ENCODE assay signal across 30 cellular contexts in genomic region chr12:65526311-65526710, GRCh38.
A peak's percentile ranks its signal among the peaks of the same experiment; 100 is the strongest.
DNase-seq lines count a peak whose midpoint lies in the region; ATAC-seq, FAIRE-seq and TF ChIP-seq lines count a peak whose summit lies in the region.
"Had no signal": no experiment of that assay in that cellular context is flagged by ENCODE, and none has a peak within 500 bp of the region (broad histone marks: within the 10 kb centered on the region; RNA-seq: fewer than 3 reads in every experiment).

No MANE protein-coding gene starts in this region.

- POLR2A ChIA-PET in activated CD8-positive, alpha-beta T cell treated with anti-CD3 and anti-CD28 coated beads, Interleukin-2, amount 10 ng/mL, durations not matched to agents 7 days and 5 days (lab: Charles Lee): no interaction called here

- H3K4me3 ChIP-seq in mammary epithelial cell (replicated peaks in 1 of 3; ENCODE audit: insufficient read depth in 1 of 3, low read depth in 2 of 3, low read length in 3 of 3): no peak overlapping the region
- no peak overlapping the region for H3K4me3 ChIP-seq in keratinocyte (ENCODE audit: control insufficient read depth in 2 of 3, extremely low read depth in 1 of 3, insufficient read depth in 2 of 3, low read depth in 1 of 3, low read length in 3 of 3)
- H3K4me3 ChIP-seq: A549, ascending aorta, heart left ventricle, right atrium auricular region, spleen, tibial artery had no signal

- intact Hi-C loops in mammary epithelial cell (cut with micrococcal nuclease): no loop called here

- H3K9ac ChIP-seq in mammary epithelial cell (ENCODE audit: insufficient read depth, low read length): peak overlapping the region; percentile 31
- H3K9ac ChIP-seq in keratinocyte (ENCODE audit: control insufficient read depth, extremely low read depth, insufficient read depth, low read length): peak overlapping the region; percentile 56
- H3K9ac ChIP-seq: parathyroid adenoma had no signal

- no peaks in the 10 kb centered on the region for H3K27me3 Mint-ChIP-seq in activated CD8-positive, alpha-beta T cell treated with anti-CD3 and anti-CD28 coated beads, Interleukin-2, amount 10 ng/mL, durations not matched to agents 7 days and 5 days (ENCODE audit: low read depth)
- H3K27me3 Mint-ChIP-seq in osteocyte (ENCODE audit: unreplicated experiment): no peaks in the 10 kb centered on the region
- H3K27me3 Mint-ChIP-seq: activated CD4-positive, alpha-beta memory T cell treated with anti-CD3 and anti-CD28 coated beads, Interleukin-2, amount 10 ng/mL, durations not matched to agents 7 days and 5 days; activated naive CD8-positive, alpha-beta T cell treated with anti-CD3 and anti-CD28 coated beads, Interleukin-2, amount 10 ng/mL, durations not matched to agents 7 days and 5 days had no signal

- dilution Hi-C loops in mammary epithelial cell (cut with HindIII; ENCODE audit: low sequenced_read_pairs) (loop anchor here (5.0 kb wide), 1 partner anchor 36 kb away; no protein-coding TSS in a partner anchor), keratinocyte (cut with MboI; ENCODE audit: extremely low pct_ligation_motif_present, low sequenced_read_pairs) (no loop called here)

- H3K4me1 ChIP-seq in mammary epithelial cell (ENCODE audit: insufficient read depth, low read length): peaks cover 45% of the 10 kb centered on the region
- H3K4me1 ChIP-seq in keratinocyte (ENCODE audit: control insufficient read depth, extremely low read depth, insufficient read depth, low read length): peaks cover 43% of the 10 kb centered on the region
- H3K4me1 ChIP-seq: A549, ascending aorta, BE2C, heart left ventricle, parathyroid adenoma, right atrium auricular region, spleen had no signal

- no peak overlapping the region for H3K4me3 Mint-ChIP-seq in activated CD8-positive, alpha-beta T cell treated with anti-CD3 and anti-CD28 coated beads, Interleukin-2, amount 10 ng/mL, durations not matched to agents 7 days and 5 days
- H3K4me3 Mint-ChIP-seq in osteocyte (ENCODE audit: unreplicated experiment): no peak overlapping the region
- H3K4me3 Mint-ChIP-seq: activated CD4-positive, alpha-beta memory T cell treated with anti-CD3 and anti-CD28 coated beads, Interleukin-2, amount 10 ng/mL, durations not matched to agents 7 days and 5 days; activated naive CD8-positive, alpha-beta T cell treated with anti-CD3 and anti-CD28 coated beads, Interleukin-2, amount 10 ng/mL, durations not matched to agents 7 days and 5 days; CD8-positive, alpha-beta memory T cell; central memory CD8-positive, alpha-beta T cell; T-helper 1 cell treated with Interleukin-12 subunit alpha and Interleukin-12 subunit beta and Interleukin-4 antibody, amounts not matched to agents 30 μg/mL and 1 μg/mL, for 36 hours had no signal

- H3K9me3 ChIP-seq in mammary epithelial cell (replicated peaks; ENCODE audit: insufficient read depth, low read length) (peaks cover 3% of the 10 kb centered on the region), keratinocyte (ENCODE audit: control insufficient read depth, low read depth, low read length) (peaks cover 2% of the 10 kb centered on the region)
- H3K9me3 ChIP-seq: A549, ascending aorta, BE2C, tibial artery had no signal

- H2AFZ ChIP-seq in mammary epithelial cell (ENCODE audit: low read depth, low read length) (no peak overlapping the region), keratinocyte (ENCODE audit: control insufficient read depth, low read length) (no peak overlapping the region)
- H2AFZ ChIP-seq: parathyroid adenoma had no signal

- WGBS in mammary epithelial cell (ENCODE audit: low coverage, missing lambda C conversion rate): 15% methylated on average over 2 of the region's 2 CpGs

- CTCF ChIA-PET in mammary epithelial cell (lab: Charles Lee; ENCODE audit: low non-redundant PET): no interaction called here
- CTCF ChIA-PET in activated CD8-positive, alpha-beta T cell treated with anti-CD3 and anti-CD28 coated beads, Interleukin-2, amount 10 ng/mL, durations not matched to agents 7 days and 5 days (lab: Charles Lee): no interaction called here

- peak overlapping the region; percentile 26 for H3K4me2 ChIP-seq in mammary epithelial cell (ENCODE audit: insufficient read depth, low read depth, low read length)
- H3K4me2 ChIP-seq in keratinocyte (ENCODE audit: control insufficient read depth, extremely low read depth, insufficient read depth, low read depth, low read length): peak overlapping the region; percentile 54
- H3K4me2 ChIP-seq: A549 had no signal

- H3K27me3 ChIP-seq in mammary epithelial cell (ENCODE audit: insufficient read depth, low read length) (no peaks in the 10 kb centered on the region), keratinocyte (ENCODE audit: control insufficient read depth, extremely low read depth, insufficient read depth, low read length) (no peaks in the 10 kb centered on the region)
- H3K27me3 ChIP-seq: ascending aorta, BE2C, heart left ventricle, right atrium auricular region, spleen, tibial artery had no signal

- H4K20me1 ChIP-seq in mammary epithelial cell (ENCODE audit: insufficient read depth, low read length) (no peaks in the 10 kb centered on the region), keratinocyte (ENCODE audit: control insufficient read depth, extremely low read depth, insufficient read depth, low read length) (no peaks in the 10 kb centered on the region)

- H3K36me3 ChIP-seq in mammary epithelial cell (ENCODE audit: insufficient read depth, low read length) (no peaks in the 10 kb centered on the region), keratinocyte (ENCODE audit: control insufficient read depth in 2 of 2, extremely low read depth in 1 of 2, insufficient read depth in 2 of 2, low read length in 2 of 2) (no peaks in the 10 kb centered on the region)
- H3K36me3 ChIP-seq: ascending aorta, BE2C, heart left ventricle, right atrium auricular region, spleen, tibial artery had no signal

- FAIRE-seq in keratinocyte (lab: Jason Lieb, UNC): no peak
- FAIRE-seq: A549, endometrium had no signal

- peak overlapping the region; percentile 92 for H3K27ac ChIP-seq in mammary epithelial cell (ENCODE audit: insufficient read depth, low read depth, low read length)
- peak overlapping the region; percentile 86 for H3K27ac ChIP-seq in keratinocyte (ENCODE audit: control insufficient read depth, insufficient read depth, low read length)
- H3K27ac ChIP-seq: A549, ascending aorta, heart left ventricle, HL-60, parathyroid adenoma, right atrium auricular region, spleen, tibial artery had no signal

- DNase-seq in AG20443 (ENCODE audit: low spot score): peak; percentile 29
- peak; percentile 91 for DNase-seq in M059J (ENCODE audit: low read depth)
- DNase-seq in mammary epithelial cell: peak; percentile 64
- DNase-seq in keratinocyte (ENCODE audit: low read depth, low spot score): peak; percentile 66
- no peak for DNase-seq in cerebellar cortex (ENCODE audit: low spot score)
- no peak for DNase-seq in activated naive CD4-positive, alpha-beta T cell (lab: John Stamatoyannopoulos, UW)
- no peak for DNase-seq in activated CD8-positive, alpha-beta T cell treated with anti-CD3 and anti-CD28 coated beads, Interleukin-2, amount 10 ng/mL, durations not matched to agents 7 days and 5 days
- DNase-seq in osteocyte (ENCODE audit: extremely low spot score, unreplicated experiment): no peak
- DNase-seq: activated CD4-positive, alpha-beta memory T cell treated with anti-CD3 and anti-CD28 coated beads, Interleukin-2, amount 10 ng/mL, durations not matched to agents 7 days and 5 days; activated CD4-positive, CD25-positive, alpha-beta regulatory T cell treated with anti-CD3 and anti-CD28 coated beads, Interleukin-2, amount 50 U/mL, for 72 hours; activated effector memory CD4-positive, alpha-beta T cell treated with Interleukin-2 at 50 U/mL for 16 hours; activated naive CD8-positive, alpha-beta T cell treated with anti-CD3 and anti-CD28 coated beads, Interleukin-2, amount 10 ng/mL, durations not matched to agents 7 days and 5 days; BE2C; CD8-positive, alpha-beta memory T cell; dermis blood vessel endothelial cell; DMS153; heart left ventricle; NCI-H1092; NCI-H187 treated with DMSO at 0.1 percent for 48 hours; NCI-H526 treated with DMSO at 0.1 percent for 48 hours; spleen; tibial artery had no signal

- in situ Hi-C loops in mammary epithelial cell (cut with MboI; ENCODE audit: low sequenced_read_pairs in 2 of 2): no loop called here

- no peaks in the 10 kb centered on the region for H3K36me3 Mint-ChIP-seq in activated CD8-positive, alpha-beta T cell treated with anti-CD3 and anti-CD28 coated beads, Interleukin-2, amount 10 ng/mL, durations not matched to agents 7 days and 5 days (ENCODE audit: low read depth)
- no peaks in the 10 kb centered on the region for H3K36me3 Mint-ChIP-seq in osteocyte (ENCODE audit: unreplicated experiment)
- H3K36me3 Mint-ChIP-seq: activated naive CD8-positive, alpha-beta T cell treated with anti-CD3 and anti-CD28 coated beads, Interleukin-2, amount 10 ng/mL, durations not matched to agents 7 days and 5 days; CD8-positive, alpha-beta memory T cell had no signal

- TF ChIP-seq CTCF in mammary epithelial cell (conservative IDR thresholded peaks at IDR 0.05 in 1 of 2, IDR thresholded peaks at IDR 0.05 in 1 of 2; ENCODE audit: extremely low read depth in 1 of 2, insufficient read depth in 1 of 2, low read depth in 1 of 2, low read length in 2 of 2) (no peak), keratinocyte (optimal IDR thresholded peaks at IDR 0.05 in 1 of 3, IDR thresholded peaks at IDR 0.05 in 1 of 3, conservative IDR thresholded peaks at IDR 0.05 in 1 of 3; ENCODE audit: extremely low read depth in 1 of 3, insufficient read depth in 2 of 3, low read length in 3 of 3) (no peak), osteocyte (IDR thresholded peaks at IDR 0.05) (no peak)

- no peak for ATAC-seq in activated CD8-positive, alpha-beta T cell treated with anti-CD3 and anti-CD28 coated beads, Interleukin-2, amount 10 ng/mL, durations not matched to agents 7 days and 5 days
- ATAC-seq: A549 had no signal

- H3K27ac Mint-ChIP-seq in activated CD8-positive, alpha-beta T cell treated with anti-CD3 and anti-CD28 coated beads, Interleukin-2, amount 10 ng/mL, durations not matched to agents 7 days and 5 days: no peak overlapping the region
- H3K27ac Mint-ChIP-seq in osteocyte (ENCODE audit: unreplicated experiment): no peak overlapping the region
- H3K27ac Mint-ChIP-seq: activated CD4-positive, alpha-beta memory T cell treated with anti-CD3 and anti-CD28 coated beads, Interleukin-2, amount 10 ng/mL, durations not matched to agents 7 days and 5 days; activated naive CD8-positive, alpha-beta T cell treated with anti-CD3 and anti-CD28 coated beads, Interleukin-2, amount 10 ng/mL, durations not matched to agents 7 days and 5 days; CD8-positive, alpha-beta memory T cell; T-helper 1 cell treated with Interleukin-12 subunit alpha and Interleukin-12 subunit beta and Interleukin-4 antibody, amounts not matched to agents 30 μg/mL and 1 μg/mL, for 36 hours had no signal

- no TSS peak for BruUV-seq in mammary epithelial cell (replicated peaks; lab: Mats Ljungman, UMichigan)

- H3K9me3 Mint-ChIP-seq in activated CD8-positive, alpha-beta T cell treated with anti-CD3 and anti-CD28 coated beads, Interleukin-2, amount 10 ng/mL, durations not matched to agents 7 days and 5 days (ENCODE audit: insufficient read depth): no peaks in the 10 kb centered on the region
- H3K9me3 Mint-ChIP-seq in osteocyte (ENCODE audit: unreplicated experiment): peaks cover 8% of the 10 kb centered on the region
- H3K9me3 Mint-ChIP-seq: activated CD4-positive, alpha-beta memory T cell treated with anti-CD3 and anti-CD28 coated beads, Interleukin-2, amount 10 ng/mL, durations not matched to agents 7 days and 5 days; T-helper 1 cell treated with Interleukin-12 subunit alpha and Interleukin-12 subunit beta and Interleukin-4 antibody, amounts not matched to agents 30 μg/mL and 1 μg/mL, for 36 hours had no signal

- no peaks in the 10 kb centered on the region for H3K9me1 ChIP-seq in keratinocyte (ENCODE audit: control insufficient read depth, extremely low read depth, insufficient read depth, low read length)

- no peaks in the 10 kb centered on the region for H3K79me2 ChIP-seq in mammary epithelial cell (ENCODE audit: insufficient read depth, low read length)
- no peaks in the 10 kb centered on the region for H3K79me2 ChIP-seq in keratinocyte (ENCODE audit: control insufficient read depth, insufficient read depth, low read length)
- H3K79me2 ChIP-seq: parathyroid adenoma had no signal

- no peaks in the 10 kb centered on the region for H3K4me1 Mint-ChIP-seq in activated CD8-positive, alpha-beta T cell treated with anti-CD3 and anti-CD28 coated beads, Interleukin-2, amount 10 ng/mL, durations not matched to agents 7 days and 5 days (ENCODE audit: low read depth)
- peaks cover 29% of the 10 kb centered on the region for H3K4me1 Mint-ChIP-seq in osteocyte (ENCODE audit: unreplicated experiment)
- H3K4me1 Mint-ChIP-seq: activated CD4-positive, alpha-beta memory T cell treated with anti-CD3 and anti-CD28 coated beads, Interleukin-2, amount 10 ng/mL, durations not matched to agents 7 days and 5 days; activated naive CD8-positive, alpha-beta T cell treated with anti-CD3 and anti-CD28 coated beads, Interleukin-2, amount 10 ng/mL, durations not matched to agents 7 days and 5 days; CD8-positive, alpha-beta memory T cell; central memory CD8-positive, alpha-beta T cell had no signal

Comparison
In these comparisons a context has a peak if more than half of its experiments do, and no peak if none do; other contexts are left out.
1. DNase-seq: peak in AG20443 (single experiment), M059J (single experiment), mammary epithelial cell (single experiment) and keratinocyte (single experiment); none in cerebellar cortex (single experiment), activated naive CD4-positive, alpha-beta T cell (0 of 4), activated CD8-positive, alpha-beta T cell treated with anti-CD3 and anti-CD28 coated beads, Interleukin-2, amount 10 ng/mL, durations not matched to agents 7 days and 5 days (single experiment) and osteocyte (single experiment).